19 cellular contexts compared by ENCODE assay signal in the genomic region with DNA sequence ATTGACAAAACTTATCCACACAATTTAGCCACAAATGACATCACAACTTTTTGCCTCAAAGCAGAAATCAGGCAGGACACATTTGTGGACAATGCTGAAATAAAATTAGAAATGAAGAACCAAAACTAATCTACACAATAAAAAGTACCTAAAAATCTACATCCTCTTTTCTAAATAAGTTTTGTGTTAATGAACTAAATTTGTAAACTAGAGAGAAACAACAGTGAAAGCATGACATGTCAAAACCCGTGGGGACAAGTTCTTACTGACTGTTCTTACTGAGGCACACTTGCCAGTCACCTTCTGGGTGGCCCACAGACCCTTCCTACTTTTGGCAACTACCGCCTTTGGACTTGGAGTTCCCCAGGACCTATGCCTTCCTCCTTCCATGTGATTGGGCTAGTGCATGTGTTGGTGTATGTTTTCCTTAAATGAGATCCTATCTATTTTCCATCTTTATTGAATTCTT.
A peak's percentile ranks its signal among the peaks of the same experiment; 100 is the strongest.
DNase-seq lines count a peak whose midpoint lies in the region; ATAC-seq and TF ChIP-seq lines count a peak whose summit lies in the region.
"Had no signal": no experiment of that assay in that cellular context is flagged by ENCODE, and none has a peak within 500 bp of the region (broad histone marks: within the 10 kb centered on the region; RNA-seq: fewer than 3 reads in every experiment).

No MANE protein-coding gene starts in this region.

- no peaks in the 10 kb centered on the region for H3K4me1 Mint-ChIP-seq in activated T-helper 1 cell treated with anti-CD3 and anti-CD28 coated beads, Interleukin-12 subunit alpha, Interleukin-12 subunit beta, Interleukin-2, Interleukin-4 antibody, amounts not matched to agents 30 ng/mL and 10 ng/mL and 1 ng/mL, durations not matched to agents 14 hours and 24 hours and 36 hours (ENCODE audit: low read depth)

- CTCF ChIA-PET in RWPE1 (lab: Yijun Ruan, JAX) = no interaction called here

- H3K36me3 Mint-ChIP-seq in activated T-helper 1 cell treated with anti-CD3 and anti-CD28 coated beads, Interleukin-12 subunit alpha, Interleukin-12 subunit beta, Interleukin-2, Interleukin-4 antibody, amounts not matched to agents 30 ng/mL and 10 ng/mL and 1 ng/mL, durations not matched to agents 14 hours and 24 hours and 36 hours (ENCODE audit: low read depth) = no peaks in the 10 kb centered on the region

- POLR2A ChIA-PET in RWPE1 (lab: Yijun Ruan, JAX; ENCODE audit: low non-redundant PET) = no interaction called here

- H3K9me3 Mint-ChIP-seq in activated T-helper 1 cell treated with anti-CD3 and anti-CD28 coated beads, Interleukin-12 subunit alpha, Interleukin-12 subunit beta, Interleukin-2, Interleukin-4 antibody, amounts not matched to agents 30 ng/mL and 10 ng/mL and 1 ng/mL, durations not matched to agents 14 hours and 24 hours and 36 hours = peaks cover 3% of the 10 kb centered on the region

- peak; percentile 15 for DNase-seq in GM20000 (ENCODE audit: low spot score)
- DNase-seq in NOMO-1 treated with dmso at 0.1 percent for 144 hours (lab: John Stamatoyannopoulos, UW; ENCODE audit: unreplicated experiment) = peak; percentile 26
- DNase-seq in NAMALWA (ENCODE audit: low spot score) = no peak
- DNase-seq in RWPE1 (ENCODE audit: low spot score) = no peak
- no peak for DNase-seq in activated T-helper 1 cell treated with anti-CD3 and anti-CD28 coated beads, Interleukin-12 subunit alpha, Interleukin-12 subunit beta, Interleukin-2, Interleukin-4 antibody, amounts not matched to agents 30 ng/mL and 10 ng/mL and 1 ng/mL, durations not matched to agents 14 hours and 24 hours and 36 hours (ENCODE audit: low spot score)
- no peak for DNase-seq in activated gamma-delta T cell (lab: John Stamatoyannopoulos, UW)
- DNase-seq: activated CD4-positive, alpha-beta T cell treated with anti-CD3 and anti-CD28 coated beads for 48 hours; activated T-cell treated with anti-CD3 and anti-CD28 coated beads, Interleukin-2, amount 50 U/mL, for 4 hours; COR-L47; effector memory CD4-positive, alpha-beta T cell; kidney glomerular epithelial cell; midbrain; NCI-H146; NCI-H226 had no signal

- H3K27ac ChIP-seq in RWPE1 = no peak overlapping the region
- H3K27ac ChIP-seq: cardiac muscle cell, hepatocyte, SJSA1 had no signal

- no peak overlapping the region for H3K4me3 Mint-ChIP-seq in activated T-helper 1 cell treated with anti-CD3 and anti-CD28 coated beads, Interleukin-12 subunit alpha, Interleukin-12 subunit beta, Interleukin-2, Interleukin-4 antibody, amounts not matched to agents 30 ng/mL and 10 ng/mL and 1 ng/mL, durations not matched to agents 14 hours and 24 hours and 36 hours
- H3K4me3 Mint-ChIP-seq: activated T-cell treated with anti-CD3 and anti-CD28 coated beads, Interleukin-2, amount 50 U/mL, for 4 hours had no signal

- intact Hi-C loops in activated T-helper 1 cell treated with anti-CD3 and anti-CD28 coated beads, Interleukin-12 subunit alpha, Interleukin-12 subunit beta, Interleukin-2, Interleukin-4 antibody, amounts not matched to agents 30 ng/mL and 10 ng/mL and 1 ng/mL, durations not matched to agents 14 hours and 24 hours and 36 hours (cut with micrococcal nuclease) = no loop called here

- no peak for TF ChIP-seq CTCF in GM20000 (IDR thresholded peaks at IDR 0.05; ENCODE audit: extremely low read depth, missing control alignments)
- no peak for TF ChIP-seq CTCF in RWPE1 (conservative IDR thresholded peaks at IDR 0.05; ENCODE audit: low read depth)

- H3K27me3 Mint-ChIP-seq in activated T-helper 1 cell treated with anti-CD3 and anti-CD28 coated beads, Interleukin-12 subunit alpha, Interleukin-12 subunit beta, Interleukin-2, Interleukin-4 antibody, amounts not matched to agents 30 ng/mL and 10 ng/mL and 1 ng/mL, durations not matched to agents 14 hours and 24 hours and 36 hours (ENCODE audit: insufficient read depth) = no peaks in the 10 kb centered on the region

- peak; percentile 77 for ATAC-seq in GM18511 (IDR thresholded peaks at IDR 0.05; ENCODE audit: unreplicated experiment)
- ATAC-seq in HG02973 (IDR thresholded peaks at IDR 0.05; ENCODE audit: unreplicated experiment) = peak; percentile 50
- ATAC-seq: activated T-cell treated with anti-CD3 and anti-CD28 coated beads, Interleukin-2, amount 50 U/mL, for 4 hours had no signal

- no peak overlapping the region for H3K27ac Mint-ChIP-seq in activated T-helper 1 cell treated with anti-CD3 and anti-CD28 coated beads, Interleukin-12 subunit alpha, Interleukin-12 subunit beta, Interleukin-2, Interleukin-4 antibody, amounts not matched to agents 30 ng/mL and 10 ng/mL and 1 ng/mL, durations not matched to agents 14 hours and 24 hours and 36 hours

Comparison
In these comparisons a context has a peak if more than half of its experiments do, and no peak if none do; other contexts are left out.
1. DNase-seq: peak in GM20000 (single experiment) and NOMO-1 treated with dmso at 0.1 percent for 144 hours (single experiment); none in NAMALWA (single experiment), RWPE1 (single experiment), activated T-helper 1 cell treated with anti-CD3 and anti-CD28 coated beads, Interleukin-12 subunit alpha, Interleukin-12 subunit beta, Interleukin-2, Interleukin-4 antibody, amounts not matched to agents 30 ng/mL and 10 ng/mL and 1 ng/mL, durations not matched to agents 14 hours and 24 hours and 36 hours (single experiment) and activated gamma-delta T cell (single experiment).